ENCODE assay signal across 27 cellular contexts in genomic region chr17:28704219-28704858, GRCh38. TPM values are rescaled to one million over a fixed set of nuclear protein-coding genes. Genes with fewer than 3 reads are reported as not detected.
DNase-seq lines count a peak whose midpoint lies in the region; TF ChIP-seq lines count a peak whose summit lies in the region.
"Had no signal": no experiment of that assay in that cellular context is flagged by ENCODE, and none has a peak within 500 bp of the region (broad histone marks: within the 10 kb centered on the region; RNA-seq: fewer than 3 reads in every experiment).

No MANE protein-coding gene starts in this region.

- no peaks in the 10 kb centered on the region for H3K4me1 Mint-ChIP-seq in activated T-cell treated with anti-CD3 and anti-CD28 coated beads, Interleukin-2, amount 50 U/mL, for 24 hours (ENCODE audit: low read depth)
- H3K4me1 Mint-ChIP-seq: activated B cell treated with CpG ODN at 0.5 μM for 24 hours had no signal

- peak overlapping the region; percentile 41 for H3K27ac Mint-ChIP-seq in activated T-cell treated with anti-CD3 and anti-CD28 coated beads, Interleukin-2, amount 50 U/mL, for 24 hours
- H3K27ac Mint-ChIP-seq: activated B cell treated with CpG ODN at 0.5 μM for 24 hours; activated T-helper 17 cell treated with anti-CD3 and anti-CD28 coated beads, Interleukin-2, amount 50 U/mL, for 72 hours had no signal

- no peaks in the 10 kb centered on the region for H3K9me3 Mint-ChIP-seq in activated T-cell treated with anti-CD3 and anti-CD28 coated beads, Interleukin-2, amount 50 U/mL, for 24 hours
- H3K9me3 Mint-ChIP-seq: activated B cell treated with CpG ODN at 0.5 μM for 24 hours; activated T-helper 17 cell treated with anti-CD3 and anti-CD28 coated beads, Interleukin-2, amount 50 U/mL, for 72 hours had no signal

- H3K9me3 ChIP-seq in osteoblast (ENCODE audit: low read depth, low read length): no peaks in the 10 kb centered on the region
- H3K9me3 ChIP-seq: heart left ventricle, neutrophil, prostate gland, sigmoid colon, thoracic aorta had no signal

- no peak for DNase-seq in activated T-cell treated with anti-CD3 and anti-CD28 coated beads, Interleukin-2, amount 50 U/mL, for 24 hours
- DNase-seq in activated T-cell treated with anti-CD3 and anti-CD28 coated beads, Interleukin-2, amount 50 U/mL, for 1 hour: no peak
- DNase-seq in H7 (peak; percentile 48), ecto neural progenitor cell (ENCODE audit: low spot score) (peak; percentile 48), osteoblast (ENCODE audit: insufficient read length, low spot score, missing footprints) (peak; percentile 54), inferior parietal cortex (ENCODE audit: extremely low spot score) (no peak), NCI-H146 treated with DMSO at 0.1 percent for 48 hours (lab: John Stamatoyannopoulos, UW; ENCODE audit: unreplicated experiment) (no peak), GM10266 (ENCODE audit: extremely low spot score) (no peak)
- DNase-seq: activated B cell treated with CpG ODN at 0.5 μM for 24 hours; activated CD4-positive, alpha-beta T cell treated with anti-CD3 and anti-CD28 coated beads, Interleukin-2, amount 50 U/mL, for 48 hours; activated CD8-positive, alpha-beta memory T cell treated with anti-CD3 and anti-CD28 coated beads, Interleukin-2, amount 50 U/mL, for 4 hours; DMS153; effector CD8-positive, alpha-beta T cell; erythroblast; heart left ventricle; MV-4-11; NCI-H524; PC-9; SHP77 treated with DMSO at 0.1 percent for 48 hours; sigmoid colon; stimulated activated CD4-positive, alpha-beta T cell treated with anti-CD3 and anti-CD28 coated beads, Interleukin-4, amount 100 ng/mL, for 4 hours; stimulated activated naive CD4-positive, alpha-beta T cell had no signal

- H3K36me3 ChIP-seq in H7 (replicated peaks; ENCODE audit: control insufficient read depth, insufficient read depth, low read length): peaks cover 34% of the 10 kb centered on the region
- peaks cover 43% of the 10 kb centered on the region for H3K36me3 ChIP-seq in osteoblast (ENCODE audit: insufficient read depth, low read length)

- no peak overlapping the region for H3K27ac ChIP-seq in osteoblast (ENCODE audit: low read depth, low read length)
- H3K27ac ChIP-seq: heart left ventricle, neutrophil, PC-9, prostate gland, sigmoid colon, thoracic aorta had no signal

- no peak overlapping the region for H2AFZ ChIP-seq in osteoblast (ENCODE audit: low read length)
- H2AFZ ChIP-seq: PC-9 had no signal

- no peak overlapping the region for H3K4me3 Mint-ChIP-seq in activated T-cell treated with anti-CD3 and anti-CD28 coated beads, Interleukin-2, amount 50 U/mL, for 24 hours
- H3K4me3 Mint-ChIP-seq: activated B cell treated with CpG ODN at 0.5 μM for 24 hours; activated T-helper 17 cell treated with anti-CD3 and anti-CD28 coated beads, Interleukin-2, amount 50 U/mL, for 72 hours had no signal

- no peak overlapping the region for H3K4me2 ChIP-seq in osteoblast (ENCODE audit: insufficient read depth, low read length)
- H3K4me2 ChIP-seq: PC-9 had no signal

- no peaks in the 10 kb centered on the region for H3K27me3 ChIP-seq in H7 (ENCODE audit: control insufficient read depth, insufficient read depth, low read length)
- no peaks in the 10 kb centered on the region for H3K27me3 ChIP-seq in osteoblast (ENCODE audit: insufficient read depth, low read length)
- H3K27me3 ChIP-seq: heart left ventricle, neutrophil, sigmoid colon had no signal

- no peaks in the 10 kb centered on the region for H4K20me1 ChIP-seq in osteoblast (ENCODE audit: insufficient read depth, low read length)

- H3K4me3 ChIP-seq in H7 (ENCODE audit: insufficient read depth, low read depth, low read length) (no peak overlapping the region), osteoblast (ENCODE audit: insufficient read depth, low read length) (no peak overlapping the region)
- H3K4me3 ChIP-seq: heart left ventricle, lung, PC-9, prostate gland, sigmoid colon, thoracic aorta had no signal

- no peaks in the 10 kb centered on the region for H3K27me3 Mint-ChIP-seq in activated T-cell treated with anti-CD3 and anti-CD28 coated beads, Interleukin-2, amount 50 U/mL, for 24 hours
- H3K27me3 Mint-ChIP-seq: activated B cell treated with CpG ODN at 0.5 μM for 24 hours; activated T-helper 17 cell treated with anti-CD3 and anti-CD28 coated beads, Interleukin-2, amount 50 U/mL, for 72 hours had no signal

- H3K36me3 Mint-ChIP-seq in activated T-cell treated with anti-CD3 and anti-CD28 coated beads, Interleukin-2, amount 50 U/mL, for 24 hours (ENCODE audit: low read depth): peaks cover 82% of the 10 kb centered on the region

- no peaks in the 10 kb centered on the region for H3K4me1 ChIP-seq in osteoblast (ENCODE audit: insufficient read depth, low read length)
- H3K4me1 ChIP-seq: heart left ventricle, prostate gland, sigmoid colon had no signal

- no peaks in the 10 kb centered on the region for H3K79me2 ChIP-seq in osteoblast (ENCODE audit: insufficient read depth, low read length)

- no peak for TF ChIP-seq CTCF in osteoblast (IDR thresholded peaks at IDR 0.05; ENCODE audit: extremely low read depth, low read depth, low read length)
- TF ChIP-seq CTCF in GM10266 (IDR thresholded peaks at IDR 0.05; ENCODE audit: control insufficient read depth, insufficient read depth, low read depth, missing control alignments): no peak

RNA-seq across cellular contexts. Expression of gene PROCA1, which starts 7.3 kb away (rescaled TPM):
- total RNA-seq in H7 (2014; rRNA removed; shearing (Covaris generic)): 13.9 and 23.7 TPM in 2 replicates
- total RNA-seq in osteoblast: 0.36 and 0.88 TPM in 2 replicates

RNA-seq across cellular contexts. Expression of gene RAB34, which starts 13.3 kb away (rescaled TPM):
- 209 and 284 TPM in 2 replicates for total RNA-seq in H7 (2014; rRNA removed; shearing (Covaris generic))
- 176 and 186 TPM in 2 replicates for total RNA-seq in osteoblast

RNA-seq across cellular contexts. Expression of gene RPL23A, which starts 15.4 kb away (rescaled TPM):
- total RNA-seq in H7 (2014; rRNA removed; shearing (Covaris generic)): 778 and 823 TPM in 2 replicates
- 428 and 494 TPM in 2 replicates for total RNA-seq in osteoblast

RNA-seq across cellular contexts. Expression of gene TLCD1, which starts 21.7 kb away (rescaled TPM):
- 15.6 and 21.4 TPM in 2 replicates for total RNA-seq in H7 (2014; rRNA removed; shearing (Covaris generic))
- 3.2 and 4.0 TPM in 2 replicates for total RNA-seq in osteoblast

RNA-seq across cellular contexts. Expression of gene NEK8, which starts 24.2 kb away (rescaled TPM):
- 10.9 and 12.5 TPM in 2 replicates for total RNA-seq in H7 (2014; rRNA removed; shearing (Covaris generic))
- 6.2 and 7.2 TPM in 2 replicates for total RNA-seq in osteoblast

Comparison
In these comparisons a context has a peak if more than half of its experiments do, and no peak if none do; other contexts are left out.
1. DNase-seq: peak in H7 (single experiment), ecto neural progenitor cell (single experiment) and osteoblast (single experiment); none in activated T-cell treated with anti-CD3 and anti-CD28 coated beads, Interleukin-2, amount 50 U/mL, for 24 hours (single experiment), activated T-cell treated with anti-CD3 and anti-CD28 coated beads, Interleukin-2, amount 50 U/mL, for 1 hour (single experiment), inferior parietal cortex (single experiment), NCI-H146 treated with DMSO at 0.1 percent for 48 hours (single experiment) and GM10266 (single experiment).